Comparison of ENCODE assay signal across 8 cellular contexts in genomic region chr12:131895640-131896079, GRCh38. TPM values are rescaled to one million over a fixed set of nuclear protein-coding genes. Genes with fewer than 3 reads are reported as not detected.
DNase-seq lines count a peak whose midpoint lies in the region; ATAC-seq, FAIRE-seq and TF ChIP-seq lines count a peak whose summit lies in the region.

No MANE protein-coding gene starts in this region.

- CTCF ChIA-PET in SK-N-SH (lab: Yijun Ruan, JAX) = interaction anchor here (0.9 to 2.2 kb wide), 2 partner anchors 11 to 16 kb away, joined by 3 to 12 read pairs; no protein-coding TSS in a partner anchor
- CTCF ChIA-PET in K562 (lab: Yijun Ruan, JAX; ENCODE audit: low intra/inter-chr PET ratio) = interaction anchor here (0.6 kb wide), 1 partner anchor 188 kb away, joined by 3 read pairs; no protein-coding TSS in a partner anchor

- no TSS peak for BruUV-seq in K562 (replicated peaks; lab: Mats Ljungman, UMichigan)

- FAIRE-seq in K562 (lab: Jason Lieb, UNC) = no peak

- H2AFZ ChIP-seq in SK-N-SH (ENCODE audit: low read depth) (no peak overlapping the region), K562 (ENCODE audit: low read depth, low read length) (0 out of 2 replicates have a peak overlapping the region, but pooled peaks have one; percentile 84)

- H3K79me2 ChIP-seq in SK-N-SH (ENCODE audit: insufficient read depth) (peaks cover 32% of the 10 kb centered on the region), K562 (ENCODE audit: control insufficient read depth, insufficient read depth, low read length) (peaks cover 16% of the 10 kb centered on the region), mesendoderm (ENCODE audit: control insufficient read depth, insufficient read depth, low read length) (peaks cover 8% of the 10 kb centered on the region)

- H3K36me3 ChIP-seq in SK-N-SH (replicated peaks in 1 of 2; ENCODE audit: control insufficient read depth in 1 of 2, insufficient read depth in 2 of 2, low read length in 1 of 2) (peaks cover 8% of the 10 kb centered on the region in 2 experiments), HUES48 (ENCODE audit: control insufficient read depth, insufficient read depth, low read length) (peaks cover 11% of the 10 kb centered on the region; the same call in 1 of the 2 replicates), K562 (ENCODE audit: control insufficient read depth, insufficient read depth, low read length) (peaks cover 8% of the 10 kb centered on the region; the same call in 1 of the 3 replicates), mesendoderm (ENCODE audit: control insufficient read depth, insufficient read depth, low read length) (no peaks in the 10 kb centered on the region), vagina (peaks cover 0 to 11% of the 10 kb centered on the region in 2 donors)

- H4K5ac ChIP-seq in mesendoderm (ENCODE audit: low read length) = no peak overlapping the region

- H3K4me1 ChIP-seq in SK-N-SH (ENCODE audit: control insufficient read depth in 1 of 2, insufficient read depth in 2 of 2, low read depth in 1 of 2, low read length in 1 of 2) (peaks cover 7 to 22% of the 10 kb centered on the region in 2 experiments; a peak in 1 of 4 replicates), HUES48 (ENCODE audit: control insufficient read depth, insufficient read depth, low read length) (0 out of 2 replicates have a peak, but pooled peaks cover 8% of the 10 kb centered on the region), K562 (replicated peaks in 1 of 2; ENCODE audit: control insufficient read depth in 2 of 2, insufficient read depth in 2 of 2, low read length in 2 of 2) (peaks cover 4 to 39% of the 10 kb centered on the region in 2 experiments; a peak in 4 of 5 replicates), mesendoderm (ENCODE audit: control insufficient read depth, low read depth, low read length) (no peaks in the 10 kb centered on the region), vagina (peaks cover 48% of the 10 kb centered on the region)

- H3K27me3 ChIP-seq in SK-N-SH (ENCODE audit: insufficient read depth) = no peaks in the 10 kb centered on the region
- H3K27me3 ChIP-seq in HUES48 (ENCODE audit: control insufficient read depth, insufficient read depth, low read length) = no peaks in the 10 kb centered on the region
- no peaks in the 10 kb centered on the region for H3K27me3 ChIP-seq in K562 (ENCODE audit: control insufficient read depth in 2 of 2, insufficient read depth in 2 of 2, low read length in 2 of 2)
- H3K27me3 ChIP-seq in mesendoderm (ENCODE audit: insufficient read depth, low read length, poor library complexity) = no peaks in the 10 kb centered on the region
- H3K27me3 ChIP-seq in vagina = no peaks in the 10 kb centered on the region

- DNase-seq in SK-N-SH = no peak
- DNase-seq in K562 (ENCODE audit: extremely low read depth in 1 of 4, low spot score in 3 of 4) = peak in 1 of 4 experiments; percentile 38
- DNase-seq in mesendoderm = no peak
- DNase-seq in vagina (ENCODE audit: extremely low spot score in 2 of 2) = no peak
- DNase-seq in DMS153 treated with DMSO at 0.1 percent for 48 hours (lab: John Stamatoyannopoulos, UW; ENCODE audit: unreplicated experiment) = no peak
- DNase-seq in HPDE6-E6E7 (ENCODE audit: extremely low spot score) = no peak

- H3K9ac ChIP-seq in SK-N-SH = peak overlapping the region; percentile 72
- H3K9ac ChIP-seq in HUES48 (ENCODE audit: low read depth, low read length) = no peak overlapping the region; the same call in 1 of the 2 replicates
- H3K9ac ChIP-seq in K562 (ENCODE audit: insufficient read depth in 1 of 2, low read depth in 2 of 2, low read length in 2 of 2) = peak overlapping the region; percentile 78 to 90; a peak in 3 of 4 replicates
- peak overlapping the region; percentile 80 for H3K9ac ChIP-seq in mesendoderm (ENCODE audit: low read length)

- H3K18ac ChIP-seq in mesendoderm (ENCODE audit: low read length) = no peak overlapping the region

- no peak overlapping the region for H2BK15ac ChIP-seq in mesendoderm (replicated peaks; ENCODE audit: low read depth)

- intact Hi-C loops in K562 (cut with micrococcal nuclease) = loop anchor here (2.0 kb wide), 1 partner anchor 35 kb away; no protein-coding TSS in a partner anchor
- intact Hi-C loops in vagina (cut with DNase I) = no loop called here

- H3K4me2 ChIP-seq in SK-N-SH (peak overlapping the region; percentile 99), K562 (ENCODE audit: insufficient read depth, low read length) (peak overlapping the region; percentile 75), mesendoderm (ENCODE audit: low read length) (peak overlapping the region; percentile 91)

- peak overlapping the region; percentile 82 for H3K56ac ChIP-seq in mesendoderm (ENCODE audit: low read length)

- TF ChIP-seq POLR2A in K562 (conservative IDR thresholded peaks at IDR 0.05) = no peak
- TF ChIP-seq POLR2A in vagina (IDR thresholded peaks at IDR 0.05) = no peak

- H3F3A ChIP-seq in SK-N-SH (replicated peaks; ENCODE audit: insufficient read depth) = peaks cover 2% of the 10 kb centered on the region

- H3K79me1 ChIP-seq in mesendoderm (ENCODE audit: low read length) = peaks cover 12% of the 10 kb centered on the region

- TF ChIP-seq EP300 in SK-N-SH (IDR thresholded peaks at IDR 0.05; ENCODE audit: borderline replicate concordance in 1 of 2, low read depth in 1 of 2, low read length in 1 of 2) (no peak), K562 (IDR thresholded peaks at IDR 0.05; ENCODE audit: low read length) (no peak)

- H3K9me3 ChIP-seq in SK-N-SH = no peaks in the 10 kb centered on the region
- no peaks in the 10 kb centered on the region for H3K9me3 ChIP-seq in HUES48 (ENCODE audit: control insufficient read depth, insufficient read depth, low read length)
- H3K9me3 ChIP-seq in K562 (replicated peaks; ENCODE audit: control insufficient read depth, insufficient read depth, low read depth, low read length) = no peaks in the 10 kb centered on the region
- no peaks in the 10 kb centered on the region for H3K9me3 ChIP-seq in vagina

- ATAC-seq in SK-N-SH treated with all-trans-retinoic acid at 6 μM for 48 hours (no peak), K562 (no peak)

- H4K8ac ChIP-seq in mesendoderm (ENCODE audit: low read depth, low read length) = no peak overlapping the region

- H3K23ac ChIP-seq in mesendoderm (ENCODE audit: low read length) = no peak overlapping the region

- no peak overlapping the region for H2AK5ac ChIP-seq in mesendoderm (ENCODE audit: low read length)

- TF ChIP-seq RAD21 in SK-N-SH (IDR thresholded peaks at IDR 0.05; ENCODE audit: low read length) (no peak), K562 (CRISPR knock-in tag; conservative IDR thresholded peaks at IDR 0.05 in 1 of 2, IDR thresholded peaks at IDR 0.05 in 1 of 2) (no peak)

- 0% methylated on average over 7 of the region's 12 CpGs for WGBS in SK-N-SH (ENCODE audit: low lambda C conversion rate)
- 5% methylated on average over 12 of the region's 12 CpGs for WGBS in K562 (ENCODE audit: insufficient coverage, low coverage, missing lambda C conversion rate)
- WGBS in mesendoderm (ENCODE audit: extremely low coverage, insufficient coverage, low lambda C conversion rate) = no CpG with 5 or more reads among the region's 12 CpGs

- no peaks in the 10 kb centered on the region for H3K9me1 ChIP-seq in K562 (ENCODE audit: control insufficient read depth, insufficient read depth, low read length)

- TF ChIP-seq CTCF in SK-N-SH (IDR thresholded peaks at IDR 0.05) (no peak), K562 (IDR thresholded peaks at IDR 0.05 in 2 of 3, conservative IDR thresholded peaks at IDR 0.05 in 1 of 3; ENCODE audit: insufficient read depth in 2 of 3, low read depth in 1 of 3, low read length in 3 of 3) (no peak), vagina (IDR thresholded peaks at IDR 0.05) (no peak)

- H4K20me1 ChIP-seq in SK-N-SH (ENCODE audit: insufficient read depth) (peaks cover 21% of the 10 kb centered on the region), K562 (replicated peaks; ENCODE audit: control insufficient read depth, insufficient read depth, low read length) (no peaks in the 10 kb centered on the region; the same call in 1 of the 2 replicates)

- no peak overlapping the region for H3K4ac ChIP-seq in mesendoderm (ENCODE audit: low read depth, low read length)

- POLR2A ChIA-PET in SK-N-SH (lab: Yijun Ruan, JAX) (no interaction called here), K562 (lab: Yijun Ruan, JAX) (interaction anchor here (1.2 to 1.5 kb wide), 2 partner anchors 16 to 26 kb away, joined by 5 to 6 read pairs; no protein-coding TSS in a partner anchor)

- no peak overlapping the region for H2BK120ac ChIP-seq in mesendoderm (ENCODE audit: low read depth, low read length)

- no peaks in the 10 kb centered on the region for H3K9me2 ChIP-seq in SK-N-SH

- H3K4me3 ChIP-seq in SK-N-SH (ENCODE audit: low read depth in 2 of 2, low read length in 1 of 2) (peak overlapping the region; percentile 62 to 72), HUES48 (ENCODE audit: low read depth, low read length) (peak overlapping the region; percentile 72), K562 (peak overlapping the region; percentile 53), mesendoderm (ENCODE audit: low read length) (peak overlapping the region; percentile 48), vagina (peak overlapping the region; percentile 77 to 85)

- in situ Hi-C loops in K562 (cut with MboI) = no loop called here

- peak overlapping the region; percentile 7 to 49; a peak in 2 of 4 replicates for H3K27ac ChIP-seq in SK-N-SH (ENCODE audit: low read depth in 2 of 2, low read length in 1 of 2)
- peak overlapping the region; percentile 93 for H3K27ac ChIP-seq in HUES48 (ENCODE audit: low read depth, low read length)
- peak overlapping the region; percentile 86 for H3K27ac ChIP-seq in K562 (ENCODE audit: extremely low read depth, low read depth, low read length)
- H3K27ac ChIP-seq in mesendoderm (ENCODE audit: low read depth, low read length) = no peak overlapping the region
- peak overlapping the region; percentile 98 for H3K27ac ChIP-seq in vagina

- no peak overlapping the region for H2BK5ac ChIP-seq in mesendoderm (ENCODE audit: low read length)

RNA-seq across cellular contexts. Expression of gene ULK1, which starts 1.2 kb away (rescaled TPM):
- polyA plus RNA-seq in SK-N-SH (2012; rRNA removed) (6.0 and 10.7 TPM in 2 replicates), K562 (2011; rRNA removed) (3.2 and 6.2 TPM in 2 replicates), K562 (2014; fragmentation: Illumina TruSeq; extraction: Trizol) (2.5 and 9.1 TPM in 2 replicates), K562 (2014; fragmentation: Nextera tagmentation; extraction: Ambion mirVana) (under 1 TPM; 0.15 to 0.29 TPM), K562 (2014; rRNA removed) (13.2 and 16.9 TPM in 2 replicates)
- polyA plus RNA-seq in SK-N-SH (2012; cell fraction: cytosol; rRNA removed) = 4.0 and 5.9 TPM in 2 replicates
- 56.6 and 64.4 TPM in 2 replicates for polyA plus RNA-seq in SK-N-SH (2012; cell fraction: nucleus; rRNA removed)
- 40.7 and 125 TPM in 2 replicates for total RNA-seq in K562 (2011; cell fraction: chromatin; rRNA removed; ENCODE audit: low replicate concordance)
- 72.5 and 83.8 TPM in 2 replicates for total RNA-seq in K562 (2011; cell fraction: nucleolus; rRNA removed)
- 47.5 and 50.5 TPM in 2 replicates for total RNA-seq in K562 (2011; cell fraction: nucleoplasm; rRNA removed)
- total RNA-seq in K562 (2014; rRNA removed) (4.2 and 5.6 TPM in 2 replicates), K562 (2014; rRNA removed; fragmentation: Illumina TruSeq; extraction: Trizol) (0.83 and 0.98 TPM in 2 replicates), K562 (2015; rRNA removed; fragmentation: Illumina TruSeq; extraction: Trizol) (2.0 and 3.6 TPM in 2 replicates), K562 (2021) (17.3 and 29.4 TPM in 2 replicates), vagina (33.1 TPM)
- polyA plus RNA-seq in K562 (2011; cell fraction: cytosol; rRNA removed) = 2.1 and 4.1 TPM in 2 replicates
- 62.1 and 86.4 TPM in 2 replicates for polyA plus RNA-seq in K562 (2011; cell fraction: nucleus; rRNA removed)
- 12.1 and 39.2 TPM in 2 replicates for polyA plus RNA-seq in K562 (2012)
- 1.3 and 1.8 TPM in 2 replicates for polyA minus RNA-seq in K562 (2011; rRNA and poly(A)+ RNA removed)
- polyA minus RNA-seq in K562 (2011; cell fraction: cytosol; rRNA and poly(A)+ RNA removed) = 3.1 and 11.4 TPM in 2 replicates
- polyA minus RNA-seq in K562 (2011; cell fraction: nucleus; rRNA and poly(A)+ RNA removed) = 15.5 and 15.9 TPM in 2 replicates
- 19.3 TPM for polyA plus RNA-seq in mesendoderm (2013, experiment 1 of 2)
- 19.9 TPM for polyA plus RNA-seq in mesendoderm (2013, experiment 2 of 2)

RNA-seq across cellular contexts. Expression of gene PUS1, which starts 33.4 kb away (rescaled TPM):
- polyA plus RNA-seq in SK-N-SH (2012; rRNA removed) (52.1 and 53.1 TPM in 2 replicates), K562 (2011; rRNA removed) (27.9 and 36.5 TPM in 2 replicates), K562 (2014; fragmentation: Illumina TruSeq; extraction: Trizol) (30.3 and 39.8 TPM in 2 replicates), K562 (2014; fragmentation: Nextera tagmentation; extraction: Ambion mirVana) (1 to 10 TPM; 1.9 to 3.8 TPM), K562 (2014; rRNA removed) (71.4 and 73.4 TPM in 2 replicates)
- 25.7 and 36.2 TPM in 2 replicates for polyA plus RNA-seq in SK-N-SH (2012; cell fraction: cytosol; rRNA removed)
- 101 and 115 TPM in 2 replicates for polyA plus RNA-seq in SK-N-SH (2012; cell fraction: nucleus; rRNA removed)
- 97.0 and 232 TPM in 2 replicates for total RNA-seq in K562 (2011; cell fraction: chromatin; rRNA removed; ENCODE audit: low replicate concordance)
- 140 and 151 TPM in 2 replicates for total RNA-seq in K562 (2011; cell fraction: nucleolus; rRNA removed)
- 123 and 134 TPM in 2 replicates for total RNA-seq in K562 (2011; cell fraction: nucleoplasm; rRNA removed)
- total RNA-seq in K562 (2014; rRNA removed) (35.6 and 53.2 TPM in 2 replicates), K562 (2014; rRNA removed; fragmentation: Illumina TruSeq; extraction: Trizol) (13.6 and 16.4 TPM in 2 replicates), K562 (2015; rRNA removed; fragmentation: Illumina TruSeq; extraction: Trizol) (29.7 and 30.0 TPM in 2 replicates), K562 (2021) (79.3 and 90.8 TPM in 2 replicates), vagina (37.6 TPM)
- polyA plus RNA-seq in K562 (2011; cell fraction: cytosol; rRNA removed) = 28.1 and 41.6 TPM in 2 replicates
- polyA plus RNA-seq in K562 (2011; cell fraction: nucleus; rRNA removed) = 56.2 and 84.8 TPM in 2 replicates
- 37.5 and 51.4 TPM in 2 replicates for polyA plus RNA-seq in K562 (2012)
- 16.8 and 21.8 TPM in 2 replicates for polyA minus RNA-seq in K562 (2011; rRNA and poly(A)+ RNA removed)
- 30.8 and 32.0 TPM in 2 replicates for polyA minus RNA-seq in K562 (2011; cell fraction: cytosol; rRNA and poly(A)+ RNA removed)
- polyA minus RNA-seq in K562 (2011; cell fraction: nucleus; rRNA and poly(A)+ RNA removed) = 27.3 and 32.4 TPM in 2 replicates
- polyA plus RNA-seq in mesendoderm (2013, experiment 1 of 2) = 46.5 TPM
- 46.4 TPM for polyA plus RNA-seq in mesendoderm (2013, experiment 2 of 2)

RNA-seq across cellular contexts. Expression of gene EP400, which starts 54.1 kb away (rescaled TPM):
- 5.4 and 7.0 TPM in 2 replicates for polyA plus RNA-seq in SK-N-SH (2012; rRNA removed)
- 8.4 and 9.4 TPM in 2 replicates for polyA plus RNA-seq in SK-N-SH (2012; cell fraction: cytosol; rRNA removed)
- polyA plus RNA-seq in SK-N-SH (2012; cell fraction: nucleus; rRNA removed) = 33.1 and 41.9 TPM in 2 replicates
- total RNA-seq in K562 (2011; cell fraction: chromatin; rRNA removed; ENCODE audit: low replicate concordance) = 149 and 175 TPM in 2 replicates
- total RNA-seq in K562 (2011; cell fraction: nucleolus; rRNA removed) = 61.2 and 71.2 TPM in 2 replicates
- total RNA-seq in K562 (2011; cell fraction: nucleoplasm; rRNA removed) = 111 and 165 TPM in 2 replicates
- 7.7 and 12.2 TPM in 2 replicates for total RNA-seq in K562 (2014; rRNA removed)
- 7.0 TPM in 2 replicates for total RNA-seq in K562 (2014; rRNA removed; fragmentation: Illumina TruSeq; extraction: Trizol)
- total RNA-seq in K562 (2015; rRNA removed; fragmentation: Illumina TruSeq; extraction: Trizol) = 6.9 and 8.1 TPM in 2 replicates
- total RNA-seq in K562 (2021) = 49.2 and 58.0 TPM in 2 replicates
- polyA plus RNA-seq in K562 (2011; rRNA removed) = 6.5 and 8.3 TPM in 2 replicates
- polyA plus RNA-seq in K562 (2011; cell fraction: cytosol; rRNA removed) = 5.4 and 6.5 TPM in 2 replicates
- polyA plus RNA-seq in K562 (2011; cell fraction: nucleus; rRNA removed) = 38.0 and 44.2 TPM in 2 replicates
- polyA plus RNA-seq in K562 (2012) = 27.7 and 40.7 TPM in 2 replicates
- 29.8 and 32.3 TPM in 2 replicates for polyA plus RNA-seq in K562 (2014; fragmentation: Illumina TruSeq; extraction: Trizol)
- polyA plus RNA-seq in K562 (2014; fragmentation: Nextera tagmentation; extraction: Ambion mirVana) = 1 to 10 TPM; 4.5 to 6.7 TPM
- polyA plus RNA-seq in K562 (2014; rRNA removed) = 22.2 and 23.5 TPM in 2 replicates
- polyA minus RNA-seq in K562 (2011; rRNA and poly(A)+ RNA removed) = 13.1 and 16.0 TPM in 2 replicates
- 17.0 and 23.8 TPM in 2 replicates for polyA minus RNA-seq in K562 (2011; cell fraction: cytosol; rRNA and poly(A)+ RNA removed)
- 18.7 and 27.0 TPM in 2 replicates for polyA minus RNA-seq in K562 (2011; cell fraction: nucleus; rRNA and poly(A)+ RNA removed)
- polyA plus RNA-seq in mesendoderm (2013, experiment 1 of 2) = 17.2 TPM
- polyA plus RNA-seq in mesendoderm (2013, experiment 2 of 2) = 15.3 TPM
- 35.6 TPM for total RNA-seq in vagina
